In genomic region chr3:53221827-53222182, GRCh38 we compare ENCODE assay signal across 1 cellular context.
TF ChIP-seq lines count a peak whose summit lies in the region.

No MANE protein-coding gene starts in this region.

TF ChIP-seq in HepG2, 621 proteins besides CTCF, POLR2A, EP300 and RAD21 (continued from another document):
- TF ChIP-seq PRDM10 (CRISPR knock-in tag; IDR thresholded peaks at IDR 0.05; ENCODE audit: low read depth) (no peak), NR0B2 (CRISPR knock-in tag; IDR thresholded peaks at IDR 0.05) (no peak), TAF1 (CRISPR knock-in tag; IDR thresholded peaks at IDR 0.05) (no peak), RFXAP (CRISPR knock-in tag; IDR thresholded peaks at IDR 0.05; ENCODE audit: borderline replicate concordance) (0 out of 2 replicates have a peak, but pooled peaks have one; percentile 20), NFE2L1 (CRISPR knock-in tag; IDR thresholded peaks at IDR 0.05; ENCODE audit: borderline replicate concordance) (no peak), SIN3A (IDR thresholded peaks at IDR 0.05; ENCODE audit: borderline replicate concordance, low read depth, low read length) (no peak), ZMYM2 (CRISPR knock-in tag; IDR thresholded peaks at IDR 0.05) (no peak), ZNF460 (CRISPR knock-in tag; IDR thresholded peaks at IDR 0.05; ENCODE audit: borderline replicate concordance) (no peak), SIX4 (CRISPR knock-in tag; IDR thresholded peaks at IDR 0.05) (0 out of 2 replicates have a peak, but pooled peaks have one; percentile 19), ZBTB34 (CRISPR knock-in tag; IDR thresholded peaks at IDR 0.05) (no peak), CAMTA2 (CRISPR knock-in tag; IDR thresholded peaks at IDR 0.05; ENCODE audit: borderline replicate concordance) (no peak), AGO2 (optimal IDR thresholded peaks at IDR 0.05; ENCODE audit: low read depth, low read length) (no peak), ZNF768 (CRISPR knock-in tag; IDR thresholded peaks at IDR 0.05) (peak; percentile 41), REPIN1 (CRISPR knock-in tag; IDR thresholded peaks at IDR 0.05; ENCODE audit: borderline replicate concordance, low read depth) (0 out of 2 replicates have a peak, but pooled peaks have one; percentile 16), NFRKB (IDR thresholded peaks at IDR 0.05) (no peak), ZNF264 (CRISPR knock-in tag; IDR thresholded peaks at IDR 0.05) (peak; percentile 99), SOX5 (CRISPR knock-in tag; IDR thresholded peaks at IDR 0.05; ENCODE audit: borderline replicate concordance) (no peak)
- TF ChIP-seq, protein P1, sequence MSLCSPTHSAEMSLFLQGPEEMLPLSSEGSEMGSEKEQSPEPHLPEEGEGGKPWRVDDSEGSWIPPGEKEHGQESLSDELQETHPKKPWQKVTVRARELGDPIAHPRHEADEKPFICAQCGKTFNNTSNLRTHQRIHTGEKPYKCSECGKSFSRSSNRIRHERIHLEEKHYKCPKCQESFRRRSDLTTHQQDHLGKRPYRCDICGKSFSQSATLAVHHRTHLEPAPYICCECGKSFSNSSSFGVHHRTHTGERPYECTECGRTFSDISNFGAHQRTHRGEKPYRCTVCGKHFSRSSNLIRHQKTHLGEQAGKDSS (CRISPR knock-in tag; IDR thresholded peaks at IDR 0.05; ENCODE audit: borderline replicate concordance, low read depth) = no peak
- TF ChIP-seq, protein P2, sequence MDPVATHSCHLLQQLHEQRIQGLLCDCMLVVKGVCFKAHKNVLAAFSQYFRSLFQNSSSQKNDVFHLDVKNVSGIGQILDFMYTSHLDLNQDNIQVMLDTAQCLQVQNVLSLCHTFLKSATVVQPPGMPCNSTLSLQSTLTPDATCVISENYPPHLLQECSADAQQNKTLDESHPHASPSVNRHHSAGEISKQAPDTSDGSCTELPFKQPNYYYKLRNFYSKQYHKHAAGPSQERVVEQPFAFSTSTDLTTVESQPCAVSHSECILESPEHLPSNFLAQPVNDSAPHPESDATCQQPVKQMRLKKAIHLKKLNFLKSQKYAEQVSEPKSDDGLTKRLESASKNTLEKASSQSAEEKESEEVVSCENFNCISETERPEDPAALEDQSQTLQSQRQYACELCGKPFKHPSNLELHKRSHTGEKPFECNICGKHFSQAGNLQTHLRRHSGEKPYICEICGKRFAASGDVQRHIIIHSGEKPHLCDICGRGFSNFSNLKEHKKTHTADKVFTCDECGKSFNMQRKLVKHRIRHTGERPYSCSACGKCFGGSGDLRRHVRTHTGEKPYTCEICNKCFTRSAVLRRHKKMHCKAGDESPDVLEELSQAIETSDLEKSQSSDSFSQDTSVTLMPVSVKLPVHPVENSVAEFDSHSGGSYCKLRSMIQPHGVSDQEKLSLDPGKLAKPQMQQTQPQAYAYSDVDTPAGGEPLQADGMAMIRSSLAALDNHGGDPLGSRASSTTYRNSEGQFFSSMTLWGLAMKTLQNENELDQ (CRISPR knock-in tag; IDR thresholded peaks at IDR 0.05; ENCODE audit: borderline replicate concordance) = no peak
- TF ChIP-seq, protein P3, sequence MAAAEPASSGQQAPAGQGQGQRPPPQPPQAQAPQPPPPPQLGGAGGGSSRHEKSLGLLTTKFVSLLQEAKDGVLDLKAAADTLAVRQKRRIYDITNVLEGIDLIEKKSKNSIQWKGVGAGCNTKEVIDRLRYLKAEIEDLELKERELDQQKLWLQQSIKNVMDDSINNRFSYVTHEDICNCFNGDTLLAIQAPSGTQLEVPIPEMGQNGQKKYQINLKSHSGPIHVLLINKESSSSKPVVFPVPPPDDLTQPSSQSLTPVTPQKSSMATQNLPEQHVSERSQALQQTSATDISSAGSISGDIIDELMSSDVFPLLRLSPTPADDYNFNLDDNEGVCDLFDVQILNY (CRISPR knock-in tag; conservative IDR thresholded peaks at IDR 0.05) = no peak
- TF ChIP-seq, protein P4, sequence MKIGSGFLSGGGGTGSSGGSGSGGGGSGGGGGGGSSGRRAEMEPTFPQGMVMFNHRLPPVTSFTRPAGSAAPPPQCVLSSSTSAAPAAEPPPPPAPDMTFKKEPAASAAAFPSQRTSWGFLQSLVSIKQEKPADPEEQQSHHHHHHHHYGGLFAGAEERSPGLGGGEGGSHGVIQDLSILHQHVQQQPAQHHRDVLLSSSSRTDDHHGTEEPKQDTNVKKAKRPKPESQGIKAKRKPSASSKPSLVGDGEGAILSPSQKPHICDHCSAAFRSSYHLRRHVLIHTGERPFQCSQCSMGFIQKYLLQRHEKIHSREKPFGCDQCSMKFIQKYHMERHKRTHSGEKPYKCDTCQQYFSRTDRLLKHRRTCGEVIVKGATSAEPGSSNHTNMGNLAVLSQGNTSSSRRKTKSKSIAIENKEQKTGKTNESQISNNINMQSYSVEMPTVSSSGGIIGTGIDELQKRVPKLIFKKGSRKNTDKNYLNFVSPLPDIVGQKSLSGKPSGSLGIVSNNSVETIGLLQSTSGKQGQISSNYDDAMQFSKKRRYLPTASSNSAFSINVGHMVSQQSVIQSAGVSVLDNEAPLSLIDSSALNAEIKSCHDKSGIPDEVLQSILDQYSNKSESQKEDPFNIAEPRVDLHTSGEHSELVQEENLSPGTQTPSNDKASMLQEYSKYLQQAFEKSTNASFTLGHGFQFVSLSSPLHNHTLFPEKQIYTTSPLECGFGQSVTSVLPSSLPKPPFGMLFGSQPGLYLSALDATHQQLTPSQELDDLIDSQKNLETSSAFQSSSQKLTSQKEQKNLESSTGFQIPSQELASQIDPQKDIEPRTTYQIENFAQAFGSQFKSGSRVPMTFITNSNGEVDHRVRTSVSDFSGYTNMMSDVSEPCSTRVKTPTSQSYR (CRISPR knock-in tag; IDR thresholded peaks at IDR 0.05; ENCODE audit: borderline replicate concordance) = no peak
TF ChIP-seq in HepG2: peak in this region for 7.
